Comparison of ENCODE assay signal across 27 cellular contexts in genomic region chr3:44227622-44228021, GRCh38. TPM values are rescaled to one million over a fixed set of nuclear protein-coding genes. Genes with fewer than 3 reads are reported as not detected.
DNase-seq lines count a peak whose midpoint lies in the region; ATAC-seq, FAIRE-seq and TF ChIP-seq lines count a peak whose summit lies in the region.
"Had no signal": no experiment of that assay in that cellular context is flagged by ENCODE, and none has a peak within 500 bp of the region (broad histone marks: within the 10 kb centered on the region; RNA-seq: fewer than 3 reads in every experiment).

No MANE protein-coding gene starts in this region.

- H3K9me3 Mint-ChIP-seq in naive thymus-derived CD4-positive, alpha-beta T cell = peaks cover 0 to 3% (median 0%) of the 10 kb centered on the region in 11 donors
- H3K9me3 Mint-ChIP-seq: CD4-positive, alpha-beta memory T cell; T-cell had no signal

- H3K4me1 ChIP-seq in K562 (replicated peaks in 1 of 2; ENCODE audit: control insufficient read depth in 2 of 2, insufficient read depth in 2 of 2, low read length in 2 of 2) (peaks cover 0 to 25% of the 10 kb centered on the region in 2 experiments; a peak in 4 of 5 replicates), HepG2 (ENCODE audit: insufficient read depth, low read length) (no peaks in the 10 kb centered on the region)
- H3K4me1 ChIP-seq in naive thymus-derived CD4-positive, alpha-beta T cell (ENCODE audit: control insufficient read depth in 2 of 2, insufficient read depth in 2 of 2, low read length in 2 of 2) = no peaks in the 10 kb centered on the region
- H3K4me1 ChIP-seq: BLaER1, Caco-2 had no signal

- H3K79me2 ChIP-seq in K562 (ENCODE audit: control insufficient read depth, insufficient read depth, low read length) (no peaks in the 10 kb centered on the region), HepG2 (ENCODE audit: insufficient read depth, low read length) (no peaks in the 10 kb centered on the region)

- in situ Hi-C loops in K562 (cut with MboI) (no loop called here), HepG2 (cut with HindIII; ENCODE audit: extremely low pct_ligation_motif_present, low pct_unique_long_range_greater_than_20kb) (no loop called here)

- TF ChIP-seq EP300 in K562 (IDR thresholded peaks at IDR 0.05; ENCODE audit: low read length) (no peak), HepG2 (IDR thresholded peaks at IDR 0.05; ENCODE audit: low read depth in 2 of 2, low read length in 2 of 2) (no peak), HepG2 (CRISPR knock-in tag; IDR thresholded peaks at IDR 0.05; ENCODE audit: borderline replicate concordance) (no peak)

- TF ChIP-seq POLR2A in K562 (conservative IDR thresholded peaks at IDR 0.05) = no peak
- no peak for TF ChIP-seq POLR2A in HepG2 (IDR thresholded peaks at IDR 0.05; ENCODE audit: insufficient read depth in 1 of 2, low read depth in 2 of 2, low read length in 2 of 2)

- peak; percentile 30 for DNase-seq in AG10803 (ENCODE audit: low read depth)
- DNase-seq in Jurkat, Clone E6-1 (ENCODE audit: low read depth, low spot score) = peak; percentile 57
- DNase-seq in K562 (ENCODE audit: extremely low read depth in 1 of 4, low spot score in 3 of 4) = no peak
- DNase-seq in naive thymus-derived CD4-positive, alpha-beta T cell = peak in 2 of 9 donors; percentile 11 to 14
- DNase-seq in HepG2 (ENCODE audit: low spot score) = no peak
- DNase-seq in LoVo (ENCODE audit: low spot score) = no peak
- no peak for DNase-seq in activated gamma-delta T cell (lab: John Stamatoyannopoulos, UW)
- DNase-seq: Caco-2; CD4-positive, alpha-beta memory T cell; NCI-H1105 treated with DMSO at 0.1 percent for 48 hours; NCI-H146; NCI-H1930; NCI-H2107; NCI-H446; NCI-H524 treated with DMSO at 0.1 percent for 48 hours; NCI-H774; SHP77 had no signal

- intact Hi-C loops in K562 (cut with micrococcal nuclease) = no loop called here
- intact Hi-C loops in naive thymus-derived CD4-positive, alpha-beta T cell (cut with micrococcal nuclease) = no loop called here
- intact Hi-C loops in HepG2 (cut with micrococcal nuclease; ENCODE audit: unreplicated experiment) = no loop called here

- no peaks in the 10 kb centered on the region for H3K27me3 ChIP-seq in K562 (ENCODE audit: control insufficient read depth in 2 of 2, insufficient read depth in 2 of 2, low read length in 2 of 2)
- H3K27me3 ChIP-seq in naive thymus-derived CD4-positive, alpha-beta T cell (ENCODE audit: control insufficient read depth in 2 of 2, insufficient read depth in 2 of 2, low read length in 2 of 2) = no peaks in the 10 kb centered on the region
- H3K27me3 ChIP-seq in HepG2 (ENCODE audit: control insufficient read depth in 1 of 2, insufficient read depth in 2 of 2, low read length in 2 of 2) = no peaks in the 10 kb centered on the region; a peak in 1 of 5 replicates
- H3K27me3 ChIP-seq: BLaER1 had no signal

- 29% methylated on average over 3 of the region's 3 CpGs for WGBS in K562 (ENCODE audit: insufficient coverage, low coverage, missing lambda C conversion rate)
- WGBS in HepG2 (ENCODE audit: low lambda C conversion rate) = 0% methylated on average over 3 of the region's 3 CpGs

- H3K4me3 ChIP-seq in AG10803 (ENCODE audit: low read length) (no peak overlapping the region), K562 (no peak overlapping the region), HepG2 (replicated peaks in 1 of 3; ENCODE audit: insufficient read depth in 1 of 3, low read depth in 2 of 3, low read length in 3 of 3) (no peak overlapping the region)
- no peak overlapping the region for H3K4me3 ChIP-seq in Jurkat, Clone E6-1 (ENCODE audit: low read length)
- no peak overlapping the region for H3K4me3 ChIP-seq in naive thymus-derived CD4-positive, alpha-beta T cell (ENCODE audit: low read length)
- H3K4me3 ChIP-seq: BLaER1 had no signal

- ATAC-seq in K562 = no peak
- ATAC-seq in naive thymus-derived CD4-positive, alpha-beta T cell = peak; percentile 26
- ATAC-seq in HepG2 = no peak
- ATAC-seq: Panc1 had no signal

- H4K20me1 ChIP-seq in K562 (replicated peaks; ENCODE audit: control insufficient read depth, insufficient read depth, low read length) (no peaks in the 10 kb centered on the region), HepG2 (ENCODE audit: insufficient read depth, low read length) (no peaks in the 10 kb centered on the region)
- H4K20me1 ChIP-seq: BLaER1 had no signal

- H2AFZ ChIP-seq in K562 (ENCODE audit: low read depth, low read length) (peak overlapping the region; percentile 56; the same call in 1 of the 2 replicates), HepG2 (ENCODE audit: low read length) (no peak overlapping the region)

- CTCF ChIA-PET in K562 (lab: Yijun Ruan, JAX; ENCODE audit: low intra/inter-chr PET ratio) = no interaction called here
- CTCF ChIA-PET in naive thymus-derived CD4-positive, alpha-beta T cell (lab: Charles Lee) = interaction anchor here (0.6 to 1.1 kb wide), 2 partner anchors 8 to 9 kb away, joined by 3 read pairs; no protein-coding TSS in a partner anchor
- CTCF ChIA-PET in HepG2 (lab: Yijun Ruan, JAX; ENCODE audit: low intra/inter-chr PET ratio, low total read pairs) = no interaction called here

- FAIRE-seq in K562 (lab: Jason Lieb, UNC) (no peak), HepG2 (lab: Jason Lieb, UNC) (no peak)
- FAIRE-seq: H54 had no signal

- H3K4me3 Mint-ChIP-seq in naive thymus-derived CD4-positive, alpha-beta T cell = no peak overlapping the region
- H3K4me3 Mint-ChIP-seq: CD4-positive, alpha-beta memory T cell; T-cell had no signal

- no peaks in the 10 kb centered on the region for H3K9me1 ChIP-seq in K562 (ENCODE audit: control insufficient read depth, insufficient read depth, low read length)

- no peak for TF ChIP-seq CTCF in AG10803 (conservative IDR thresholded peaks at IDR 0.05; ENCODE audit: low read length)
- no peak for TF ChIP-seq CTCF in K562 (IDR thresholded peaks at IDR 0.05 in 2 of 3, conservative IDR thresholded peaks at IDR 0.05 in 1 of 3; ENCODE audit: insufficient read depth in 2 of 3, low read depth in 1 of 3, low read length in 3 of 3)
- no peak for TF ChIP-seq CTCF in HepG2 (CRISPR knock-in tag; IDR thresholded peaks at IDR 0.05)

- H3K36me3 ChIP-seq in K562 (ENCODE audit: control insufficient read depth, insufficient read depth, low read length) = no peaks in the 10 kb centered on the region
- no peaks in the 10 kb centered on the region for H3K36me3 ChIP-seq in naive thymus-derived CD4-positive, alpha-beta T cell (ENCODE audit: control insufficient read depth in 2 of 3, insufficient read depth in 3 of 3, low read length in 3 of 3)
- H3K36me3 ChIP-seq in HepG2 (replicated peaks in 1 of 2; ENCODE audit: control insufficient read depth in 1 of 2, insufficient read depth in 2 of 2, low read length in 2 of 2) = no peaks in the 10 kb centered on the region
- H3K36me3 ChIP-seq: BLaER1 had no signal

- H3K27me3 Mint-ChIP-seq in naive thymus-derived CD4-positive, alpha-beta T cell = peaks cover 10 to 23% (median 21%) of the 10 kb centered on the region in 5 donors

- H3K27ac Mint-ChIP-seq in naive thymus-derived CD4-positive, alpha-beta T cell = no peak overlapping the region
- H3K27ac Mint-ChIP-seq: CD4-positive, alpha-beta memory T cell; T-cell had no signal

- H3K36me3 Mint-ChIP-seq in naive thymus-derived CD4-positive, alpha-beta T cell = no peaks in the 10 kb centered on the region
- H3K36me3 Mint-ChIP-seq: CD4-positive, alpha-beta memory T cell; T-cell had no signal

- H3K27ac ChIP-seq in K562 (ENCODE audit: extremely low read depth, low read depth, low read length) = no peak overlapping the region
- no peak overlapping the region for H3K27ac ChIP-seq in naive thymus-derived CD4-positive, alpha-beta T cell (ENCODE audit: low read depth, low read length)
- no peak overlapping the region for H3K27ac ChIP-seq in HepG2 (ENCODE audit: extremely low read length, insufficient read depth, low read length)
- H3K27ac ChIP-seq: BLaER1, KMS-11, RWPE1 had no signal

- H3K4me2 ChIP-seq in K562 (ENCODE audit: insufficient read depth, low read length) = no peak overlapping the region
- H3K4me2 ChIP-seq in HepG2 (ENCODE audit: low read depth, low read length) = no peak overlapping the region
- H3K4me2 ChIP-seq: BLaER1, KMS-11 had no signal

- H3K4me1 Mint-ChIP-seq in naive thymus-derived CD4-positive, alpha-beta T cell = peaks cover 0 to 22% (median 3%) of the 10 kb centered on the region in 7 donors

- POLR2A ChIA-PET in K562 (lab: Yijun Ruan, JAX) (no interaction called here), HepG2 (lab: Yijun Ruan, JAX) (no interaction called here)
- POLR2A ChIA-PET in naive thymus-derived CD4-positive, alpha-beta T cell (lab: Charles Lee) = no interaction called here

- BruUV-seq in K562 (replicated peaks; lab: Mats Ljungman, UMichigan) (no TSS peak), HepG2 (replicated peaks; lab: Mats Ljungman, UMichigan) (no TSS peak)

- no peak for TF ChIP-seq RAD21 in K562 (CRISPR knock-in tag; conservative IDR thresholded peaks at IDR 0.05 in 1 of 2, IDR thresholded peaks at IDR 0.05 in 1 of 2)
- no peak for TF ChIP-seq RAD21 in HepG2 (CRISPR knock-in tag; IDR thresholded peaks at IDR 0.05)

- H3K9ac ChIP-seq in K562 (ENCODE audit: insufficient read depth in 1 of 2, low read depth in 2 of 2, low read length in 2 of 2) (no peak overlapping the region), HepG2 (ENCODE audit: insufficient read depth, low read depth, low read length) (no peak overlapping the region)
- H3K9ac ChIP-seq: BLaER1, KMS-11 had no signal

- H3K9me3 ChIP-seq in K562 (replicated peaks; ENCODE audit: control insufficient read depth, insufficient read depth, low read depth, low read length) (no peaks in the 10 kb centered on the region), HepG2 (ENCODE audit: low read length) (no peaks in the 10 kb centered on the region)
- no peaks in the 10 kb centered on the region for H3K9me3 ChIP-seq in naive thymus-derived CD4-positive, alpha-beta T cell (ENCODE audit: control insufficient read depth in 2 of 3, low read length in 3 of 3)
- H3K9me3 ChIP-seq: BLaER1, Caco-2 had no signal

RNA-seq across cellular contexts. Expression of gene TOPAZ1, which starts 14.1 kb away (rescaled TPM):
- not detected for polyA plus RNA-seq in Jurkat, Clone E6-1 (2012; ENCODE audit: insufficient read depth, insufficient read length)
- total RNA-seq in K562 (2011; cell fraction: chromatin; rRNA removed; ENCODE audit: low replicate concordance) = not detected in 2 replicates
- total RNA-seq in K562 (2011; cell fraction: nucleolus; rRNA removed) = not detected in 2 replicates
- not detected in 2 replicates for total RNA-seq in K562 (2011; cell fraction: nucleoplasm; rRNA removed)
- total RNA-seq in K562 (2014; rRNA removed) (not detected in 2 replicates), K562 (2014; rRNA removed; fragmentation: Illumina TruSeq; extraction: Trizol) (not detected in 2 replicates), K562 (2015; rRNA removed; fragmentation: Illumina TruSeq; extraction: Trizol) (not detected in 2 replicates), K562 (2021) (not detected in 2 replicates), HepG2 (2016; rRNA removed; fragmentation: Illumina TruSeq; extraction: Trizol) (not detected in 2 replicates)
- polyA plus RNA-seq in K562 (2011; rRNA removed) (not detected in 2 replicates), K562 (2014; fragmentation: Illumina TruSeq; extraction: Trizol) (not detected in 2 replicates), K562 (2014; fragmentation: Nextera tagmentation; extraction: Ambion mirVana) (under 1 TPM in 1 of 2 experiments, not detected in 1; 0.01 TPM), K562 (2014; rRNA removed) (not detected in 2 replicates), HepG2 (2011; rRNA removed) (not detected in 2 replicates)
- polyA plus RNA-seq in K562 (2011; cell fraction: cytosol; rRNA removed) = not detected in 2 replicates
- polyA plus RNA-seq in K562 (2011; cell fraction: nucleus; rRNA removed) = not detected in 2 replicates
- not detected in 2 replicates for polyA plus RNA-seq in K562 (2012)
- not detected in 2 replicates for polyA minus RNA-seq in K562 (2011; rRNA and poly(A)+ RNA removed)
- polyA minus RNA-seq in K562 (2011; cell fraction: cytosol; rRNA and poly(A)+ RNA removed) = not detected in 2 replicates
- polyA minus RNA-seq in K562 (2011; cell fraction: nucleus; rRNA and poly(A)+ RNA removed) = not detected in 2 replicates
- not detected for total RNA-seq in naive thymus-derived CD4-positive, alpha-beta T cell
- polyA plus RNA-seq in naive thymus-derived CD4-positive, alpha-beta T cell = not detected
- not detected in 2 replicates for total RNA-seq in HepG2 (2016; cell fraction: cytosol; rRNA removed; fragmentation: Illumina TruSeq; extraction: Trizol; ENCODE audit: low read depth)
- total RNA-seq in HepG2 (2016; cell fraction: insoluble cytoplasmic fraction; rRNA removed; fragmentation: Illumina TruSeq; extraction: Trizol) = not detected in 2 replicates
- total RNA-seq in HepG2 (2016; cell fraction: membrane; rRNA removed; fragmentation: Illumina TruSeq; extraction: Trizol) = not detected in 2 replicates
- total RNA-seq in HepG2 (2016; cell fraction: nucleus; rRNA removed; fragmentation: Illumina TruSeq; extraction: Trizol) = not detected in 2 replicates
- polyA plus RNA-seq in HepG2 (2011; cell fraction: cytosol; rRNA removed) = not detected in 2 replicates
- not detected in 2 replicates for polyA plus RNA-seq in HepG2 (2011; cell fraction: nucleus; rRNA removed)
- polyA plus RNA-seq in HepG2 (2012) = not detected in 2 replicates
- polyA plus RNA-seq in HepG2 (2016; cell fraction: cytosol; fragmentation: Illumina TruSeq; extraction: Trizol; ENCODE audit: low read depth) = not detected in 2 replicates
- not detected in 2 replicates for polyA plus RNA-seq in HepG2 (2016; cell fraction: insoluble cytoplasmic fraction; fragmentation: Illumina TruSeq; extraction: Trizol; ENCODE audit: low read depth)
- not detected in 2 replicates for polyA plus RNA-seq in HepG2 (2016; cell fraction: membrane; fragmentation: Illumina TruSeq; extraction: Trizol; ENCODE audit: low read depth)
- not detected in 2 replicates for polyA plus RNA-seq in HepG2 (2016; cell fraction: nucleus; fragmentation: Illumina TruSeq; extraction: Trizol; ENCODE audit: insufficient read depth, low read depth)
- not detected in 2 replicates for polyA minus RNA-seq in HepG2 (2011; rRNA and poly(A)+ RNA removed; ENCODE audit: low replicate concordance)
- polyA minus RNA-seq in HepG2 (2011; cell fraction: cytosol; rRNA and poly(A)+ RNA removed) = not detected in 2 replicates
- polyA minus RNA-seq in HepG2 (2011; cell fraction: nucleus; rRNA and poly(A)+ RNA removed) = not detected in 2 replicates
- total RNA-seq: A172; Caco-2; CD4-positive, alpha-beta memory T cell; HT1080; OCI-LY7; SK-MEL-5; T-cell had no signal
- polyA plus RNA-seq: CD4-positive, alpha-beta memory T cell had no signal

Comparison
In these comparisons a context has a peak if more than half of its experiments do, and no peak if none do; other contexts are left out.
1. DNase-seq: peak in AG10803 (single experiment) and Jurkat, Clone E6-1 (single experiment); none in K562 (0 of 4), HepG2 (single experiment), LoVo (single experiment) and activated gamma-delta T cell (single experiment).